ENCODE assay signal across 22 cellular contexts in the genomic region with DNA sequence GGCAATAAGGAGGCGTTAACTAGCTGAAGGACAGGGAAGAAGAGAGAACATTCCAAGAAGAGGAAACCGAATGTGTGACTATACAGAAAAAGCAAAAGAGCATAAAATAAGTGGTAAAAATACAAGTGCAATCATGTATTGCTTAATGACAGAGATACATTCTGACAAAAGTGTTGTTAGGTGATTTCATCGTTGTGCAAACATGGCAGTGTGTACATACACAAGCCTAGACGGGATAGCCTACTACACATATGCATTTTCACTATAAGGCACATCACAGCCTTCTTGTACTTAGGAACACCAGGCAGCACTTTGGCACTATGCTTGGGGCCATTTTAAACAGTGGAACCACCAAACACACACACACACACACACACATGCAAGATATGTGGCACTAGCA.
"Had no signal": no experiment of that assay in that cellular context is flagged by ENCODE, and none has a peak within 500 bp of the region (broad histone marks: within the 10 kb centered on the region; RNA-seq: fewer than 3 reads in every experiment).

No MANE protein-coding gene starts in this region.

- DNase-seq: activated B cell treated with CpG ODN at 0.5 μM for 24 hours; activated CD4-positive, alpha-beta T cell treated with anti-CD3 and anti-CD28 coated beads for 1 hour; activated CD4-positive, alpha-beta T cell treated with anti-CD3 and anti-CD28 coated beads, Interleukin-2, amount 10 ng/mL, durations not matched to agents 24 days and 14 days; activated CD4-positive, alpha-beta T cell treated with anti-CD3 and anti-CD28 coated beads, Interleukin-2, amount 50 U/mL, for 48 hours; activated effector memory CD4-positive, alpha-beta T cell treated with anti-CD3 and anti-CD28 coated beads, Interleukin-2, amount 50 U/mL, for 16 hours; activated naive CD4-positive, alpha-beta T cell treated with Interleukin-2 at 50 U/mL for 16 hours; activated T-cell treated with anti-CD3 and anti-CD28 coated beads, Interleukin-2, amount 50 U/mL, for 4 hours; amygdala; Kasumi-1; NCI-H1048; NCI-H2107; NCI-H510A treated with DMSO at 0.1 percent for 48 hours; NCI-H82; OCI-M1; RPMI8226; T-cell; T-helper 2 cell; T1000 had no signal

- FAIRE-seq: astrocyte, TTC549 had no signal

- ATAC-seq: activated T-cell treated with anti-CD3 and anti-CD28 coated beads, Interleukin-2, amount 50 U/mL, for 4 hours; Panc1; Right ventricle myocardium inferior; T-cell had no signal
